In genomic region chr17:30555942-30556341, GRCh38 we compare ENCODE assay signal across 17 cellular contexts.
"Had no signal": no experiment of that assay in that cellular context is flagged by ENCODE, and none has a peak within 500 bp of the region (broad histone marks: within the 10 kb centered on the region; RNA-seq: fewer than 3 reads in every experiment).

No MANE protein-coding gene starts in this region.

- H3K4me3 ChIP-seq: heart left ventricle, neural progenitor cell, prostate gland, spleen had no signal

- H3K27me3 Mint-ChIP-seq: natural killer cell treated with Interleukin-12 subunit alpha and Interleukin-12 subunit beta and Interleukin-15 and Interleukin-18, amount 100 ng/mL, for 72 hours had no signal

- H3K9me3 Mint-ChIP-seq: natural killer cell treated with Interleukin-12 subunit alpha and Interleukin-12 subunit beta and Interleukin-15 and Interleukin-18, amount 100 ng/mL, for 72 hours; neural progenitor cell had no signal

- ATAC-seq: esophagus mucosa, sciatic nerve had no signal

- H3K4me1 ChIP-seq: heart left ventricle, neural progenitor cell, parathyroid adenoma, prostate gland had no signal

- H3K27me3 ChIP-seq: heart left ventricle, neural progenitor cell, spleen had no signal

- H3K36me3 Mint-ChIP-seq: natural killer cell treated with Interleukin-12 subunit alpha and Interleukin-12 subunit beta and Interleukin-15 and Interleukin-18, amount 100 ng/mL, for 72 hours; neural progenitor cell had no signal

- H3K9me3 ChIP-seq: heart left ventricle, prostate gland, spleen had no signal

- H3K4me3 Mint-ChIP-seq: natural killer cell treated with Interleukin-12 subunit alpha and Interleukin-12 subunit beta and Interleukin-15 and Interleukin-18, amount 100 ng/mL, for 72 hours; neural progenitor cell had no signal

- H3K27ac ChIP-seq: heart left ventricle, neural progenitor cell, parathyroid adenoma, prostate gland, spleen had no signal

- H3K27ac Mint-ChIP-seq: natural killer cell treated with Interleukin-12 subunit alpha and Interleukin-12 subunit beta and Interleukin-15 and Interleukin-18, amount 100 ng/mL, for 72 hours had no signal

- DNase-seq: effector memory CD4-positive, alpha-beta T cell; heart left ventricle; hippocampal formation; kidney glomerular epithelial cell; midbrain; occipital lobe; spleen; stimulated activated CD4-positive, alpha-beta T cell treated with anti-CD3 and anti-CD28 coated beads, Interleukin-1b, Interleukin-23, amount 100 ng/mL, for 48 hours; stimulated activated CD4-positive, alpha-beta T cell treated with anti-CD3 and anti-CD28 coated beads, Interleukin-4, amount 100 ng/mL, for 24 hours; stimulated activated naive CD4-positive, alpha-beta T cell; trophoblast cell had no signal

- H3K36me3 ChIP-seq: heart left ventricle, neural progenitor cell, prostate gland, spleen had no signal
